In genomic region chr3:57518276-57518914, GRCh38 we compare ENCODE assay signal across 21 cellular contexts. TPM values are rescaled to one million over a fixed set of nuclear protein-coding genes. Genes with fewer than 3 reads are reported as not detected.
DNase-seq lines count a peak whose midpoint lies in the region; ATAC-seq, FAIRE-seq and TF ChIP-seq lines count a peak whose summit lies in the region.
"Had no signal": no experiment of that assay in that cellular context is flagged by ENCODE, and none has a peak within 500 bp of the region (broad histone marks: within the 10 kb centered on the region; RNA-seq: fewer than 3 reads in every experiment).

No MANE protein-coding gene starts in this region.

- no peaks in the 10 kb centered on the region for H3K9me3 Mint-ChIP-seq in GM23338
- H3K9me3 Mint-ChIP-seq: nephron progenitor cell had no signal

- no peak overlapping the region for H3K4me3 Mint-ChIP-seq in GM23338
- H3K4me3 Mint-ChIP-seq: activated CD4-positive, alpha-beta T cell treated with anti-CD3 and anti-CD28 coated beads for 36 hours; CD4-positive, CD25-positive, alpha-beta regulatory T cell; nephron progenitor cell had no signal

- H4K20me1 ChIP-seq in GM23338 (replicated peaks; ENCODE audit: insufficient read depth) = no peaks in the 10 kb centered on the region

- H3K4ac ChIP-seq in trophoblast cell (ENCODE audit: low read depth, low read length) = no peak overlapping the region

- H3K27me3 ChIP-seq in GM23338 (ENCODE audit: insufficient read depth) (no peaks in the 10 kb centered on the region), bronchial epithelial cell (ENCODE audit: control insufficient read depth, insufficient read depth, low read length) (no peaks in the 10 kb centered on the region), trophoblast cell (ENCODE audit: insufficient read depth, low read length) (no peaks in the 10 kb centered on the region), heart left ventricle (no peaks in the 10 kb centered on the region)
- H3K27me3 ChIP-seq: hepatocyte, right atrium auricular region, tibial nerve had no signal

- peak; percentile 22 for FAIRE-seq in RCC 7860 (lab: Jason Lieb, UNC)
- no peak for FAIRE-seq in bronchial epithelial cell (lab: Jason Lieb, UNC)
- FAIRE-seq: colon had no signal

- H3K4me3 ChIP-seq in GM23338 = no peak overlapping the region
- H3K4me3 ChIP-seq in bronchial epithelial cell (ENCODE audit: low read depth, low read length) = no peak overlapping the region
- no peak overlapping the region for H3K4me3 ChIP-seq in trophoblast cell (ENCODE audit: low read depth, low read length)
- no peak overlapping the region for H3K4me3 ChIP-seq in heart left ventricle
- H3K4me3 ChIP-seq: hepatocyte, right atrium auricular region, tibial nerve had no signal

- H3K36me3 Mint-ChIP-seq in GM23338 (ENCODE audit: low read depth) = no peaks in the 10 kb centered on the region
- H3K36me3 Mint-ChIP-seq: CD4-positive, CD25-positive, alpha-beta regulatory T cell had no signal

- H2BK120ac ChIP-seq in trophoblast cell (ENCODE audit: insufficient read depth, low read length, poor library complexity) = no peak overlapping the region

- H3K27ac ChIP-seq in GM23338 (ENCODE audit: low read depth) (no peak overlapping the region), trophoblast cell (ENCODE audit: low read depth, low read length) (no peak overlapping the region), heart left ventricle (no peak overlapping the region)
- H3K27ac ChIP-seq: hepatocyte, right atrium auricular region, tibial nerve had no signal

- TF ChIP-seq POLR2A in heart left ventricle (IDR thresholded peaks at IDR 0.05) = no peak

- no peaks in the 10 kb centered on the region for H3K9me2 ChIP-seq in GM23338 (ENCODE audit: insufficient read depth)

- H4K12ac ChIP-seq in trophoblast cell (ENCODE audit: low read depth, low read length) = no peak overlapping the region

- no CpG with 5 or more reads among the region's 3 CpGs for WGBS in trophoblast cell (ENCODE audit: extremely low coverage, insufficient coverage, insufficient read length)
- WGBS in heart left ventricle, 4 donors = 52 to 59% (median 54%) methylated on average over 3 of the region's 3 CpGs

- H2BK5ac ChIP-seq in trophoblast cell (ENCODE audit: low read depth, low read length, poor library complexity) = no peak overlapping the region

- H2BK12ac ChIP-seq in trophoblast cell (ENCODE audit: low read length) = no peak overlapping the region

- H3K27ac Mint-ChIP-seq in GM23338 = no peak overlapping the region
- H3K27ac Mint-ChIP-seq: activated CD4-positive, alpha-beta T cell treated with anti-CD3 and anti-CD28 coated beads for 36 hours; CD4-positive, CD25-positive, alpha-beta regulatory T cell; nephron progenitor cell had no signal

- no peaks in the 10 kb centered on the region for H3K79me2 ChIP-seq in GM23338 (replicated peaks; ENCODE audit: insufficient read depth)
- no peaks in the 10 kb centered on the region for H3K79me2 ChIP-seq in trophoblast cell (ENCODE audit: control insufficient read depth, insufficient read depth, low read length, poor library complexity)
- H3K79me2 ChIP-seq: hepatocyte had no signal

- no peak overlapping the region for H3K23ac ChIP-seq in trophoblast cell (ENCODE audit: low read length)

- H3K9me3 ChIP-seq in trophoblast cell (ENCODE audit: insufficient read depth, low read depth, low read length) = no peaks in the 10 kb centered on the region
- no peaks in the 10 kb centered on the region for H3K9me3 ChIP-seq in heart left ventricle
- H3K9me3 ChIP-seq: right atrium auricular region, tibial nerve had no signal

- H3F3A ChIP-seq in GM23338 (replicated peaks; ENCODE audit: low read depth) = no peaks in the 10 kb centered on the region

- peak overlapping the region; percentile 32; the same call in 1 of the 2 replicates for H2AFZ ChIP-seq in GM23338
- H2AFZ ChIP-seq in trophoblast cell (ENCODE audit: insufficient read depth, low read length, poor library complexity) = no peak overlapping the region
- H2AFZ ChIP-seq: hepatocyte had no signal

- H3K18ac ChIP-seq in trophoblast cell (ENCODE audit: low read length) = no peak overlapping the region

- H4K8ac ChIP-seq in trophoblast cell (ENCODE audit: low read depth, low read length) = no peak overlapping the region

- ATAC-seq in GM23338 = no peak
- no peak for ATAC-seq in HG02885 (IDR thresholded peaks at IDR 0.05; ENCODE audit: poor library complexity, unreplicated experiment)
- ATAC-seq in heart left ventricle = no peak
- no peak for ATAC-seq in GM21717 (IDR thresholded peaks at IDR 0.05; ENCODE audit: unreplicated experiment)
- ATAC-seq: activated CD4-positive, alpha-beta T cell treated with anti-CD3 and anti-CD28 coated beads for 36 hours; left ventricle myocardium superior had no signal

- no peak overlapping the region for H3K9ac ChIP-seq in trophoblast cell (ENCODE audit: low read length)

- H3K79me1 ChIP-seq in trophoblast cell (ENCODE audit: low read length) = peaks cover 2% of the 10 kb centered on the region

- no peaks in the 10 kb centered on the region for H3K4me1 Mint-ChIP-seq in GM23338
- H3K4me1 Mint-ChIP-seq: activated CD4-positive, alpha-beta T cell treated with anti-CD3 and anti-CD28 coated beads for 36 hours; nephron progenitor cell had no signal

- DNase-seq in GM23338 (ENCODE audit: low spot score) (no peak), RCC 7860 (ENCODE audit: low spot score) (peak; percentile 40), bronchial epithelial cell (ENCODE audit: low read depth) (peak; percentile 11), trophoblast cell (peak; percentile 82 to 84), heart left ventricle (no peak), NCI-H1092 treated with DMSO at 0.1 percent for 48 hours (lab: John Stamatoyannopoulos, UW) (no peak)
- DNase-seq: activated CD4-positive, alpha-beta T cell treated with anti-CD3 and anti-CD28 coated beads for 36 hours; CD4-positive, CD25-positive, alpha-beta regulatory T cell; GDM1; left ventricle myocardium superior; NCI-H1417 treated with DMSO at 0.1 percent for 48 hours; nephron progenitor cell; stimulated activated CD4-positive, alpha-beta T cell treated with anti-CD3 and anti-CD28 coated beads, Interleukin-2, amount 100 ng/mL, for 24 hours had no signal

- no peak overlapping the region for H2AK5ac ChIP-seq in trophoblast cell (ENCODE audit: low read length)

- H3K27me3 Mint-ChIP-seq in GM23338 (ENCODE audit: insufficient read depth, low read depth, poor library complexity) = no peaks in the 10 kb centered on the region

- H3K36me3 ChIP-seq in GM23338 (ENCODE audit: insufficient read depth) = no peaks in the 10 kb centered on the region
- H3K36me3 ChIP-seq in bronchial epithelial cell (ENCODE audit: control insufficient read depth, insufficient read depth, low read length) = no peaks in the 10 kb centered on the region
- no peaks in the 10 kb centered on the region for H3K36me3 ChIP-seq in trophoblast cell (ENCODE audit: control insufficient read depth in 1 of 2, insufficient read depth in 2 of 2, low read length in 2 of 2)
- H3K36me3 ChIP-seq in heart left ventricle = no peaks in the 10 kb centered on the region
- H3K36me3 ChIP-seq: right atrium auricular region, tibial nerve had no signal

- H3K14ac ChIP-seq in trophoblast cell (ENCODE audit: low read length) = no peak overlapping the region

- no peaks in the 10 kb centered on the region for H3K4me1 ChIP-seq in GM23338 (ENCODE audit: insufficient read depth)
- peaks cover 0 to 2% of the 10 kb centered on the region in 2 experiments for H3K4me1 ChIP-seq in trophoblast cell (ENCODE audit: control insufficient read depth in 1 of 2, insufficient read depth in 2 of 2, low read length in 2 of 2)
- no peaks in the 10 kb centered on the region for H3K4me1 ChIP-seq in heart left ventricle
- H3K4me1 ChIP-seq: right atrium auricular region, tibial nerve had no signal

- no peak for TF ChIP-seq CTCF in GM23338 (conservative IDR thresholded peaks at IDR 0.05; ENCODE audit: low read depth in 2 of 2)
- no peak for TF ChIP-seq CTCF in bronchial epithelial cell (IDR thresholded peaks at IDR 0.05; ENCODE audit: insufficient read depth, low read length, severe bottlenecking)
- TF ChIP-seq CTCF in heart left ventricle (IDR thresholded peaks at IDR 0.05) = no peak

- no peak overlapping the region for H4K91ac ChIP-seq in trophoblast cell (ENCODE audit: low read depth, low read length)

- no peak overlapping the region for H3K4me2 ChIP-seq in GM23338
- no peak overlapping the region for H3K4me2 ChIP-seq in trophoblast cell (ENCODE audit: low read length)
- H3K4me2 ChIP-seq: hepatocyte had no signal

- intact Hi-C loops in heart left ventricle (cut with DNase I) = no loop called here

TF ChIP-seq in GM23338, 12 proteins besides CTCF, POLR2A, EP300 and RAD21:
- TF ChIP-seq JUNB (IDR thresholded peaks at IDR 0.05; ENCODE audit: unreplicated experiment) (no peak), EZH2phosphoT487 (IDR thresholded peaks at IDR 0.05; ENCODE audit: unreplicated experiment) (no peak), NANOG (IDR thresholded peaks at IDR 0.05; ENCODE audit: borderline replicate concordance) (no peak)

RNA-seq across cellular contexts. Expression of gene DNAH12, which starts 25.7 kb away (rescaled TPM):
- total RNA-seq in GM23338 (2014; rRNA removed; shearing (Covaris generic)) = 0.27 TPM in 1 of 2 replicates, not detected in the other
- polyA plus RNA-seq in GM23338 (2016; fragmentation: Nextera tagmentation; extraction: Ambion mirVana) (not detected in 2 replicates), heart left ventricle (under 1 TPM in 1 of 2 donors, not detected in 1; 0.04 TPM)
- total RNA-seq in bronchial epithelial cell (under 0.01 and 0.13 TPM in 2 replicates), heart left ventricle (under 1 TPM in 3 of 9 donors, not detected in 6; 0.20 to 0.42 (median 0.32) TPM)
- 0.08 and 0.10 TPM in 2 replicates for polyA plus RNA-seq in trophoblast cell (2013)
- total RNA-seq: activated CD4-positive, alpha-beta T cell treated with anti-CD3 and anti-CD28 coated beads for 36 hours; epithelial cell of proximal tubule; NCI-H460 had no signal
- polyA plus RNA-seq: CD4-positive, CD25-positive, alpha-beta regulatory T cell had no signal

RNA-seq across cellular contexts. Expression of gene PDE12, which starts 37.7 kb away (rescaled TPM):
- total RNA-seq in GM23338 (2014; rRNA removed; shearing (Covaris generic)) = 12.9 and 14.3 TPM in 2 replicates
- 4.5 and 5.0 TPM in 2 replicates for polyA plus RNA-seq in GM23338 (2016; fragmentation: Nextera tagmentation; extraction: Ambion mirVana)
- total RNA-seq in bronchial epithelial cell = 12.6 and 14.7 TPM in 2 replicates
- 7.4 TPM in 2 replicates for polyA plus RNA-seq in trophoblast cell (2013)
- 10 to 100 TPM in 8 of 9 donors, 1 to 10 TPM in 1; 8.3 to 14.6 (median 12.8) TPM for total RNA-seq in heart left ventricle
- 10 to 100 TPM in 1 of 2 donors, 1 to 10 TPM in 1; 2.7 to 10.3 TPM for polyA plus RNA-seq in heart left ventricle

Comparison
In these comparisons a context has a peak if more than half of its experiments do, and no peak if none do; other contexts are left out.
1. DNase-seq: peak in RCC 7860 (single experiment), bronchial epithelial cell (single experiment) and trophoblast cell (2 of 2); none in GM23338 (single experiment), heart left ventricle (0 of 5) and NCI-H1092 treated with DMSO at 0.1 percent for 48 hours (single experiment).